Comparison of ENCODE assay signal across 10 cellular contexts in genomic region chr14:36662258-36662542, GRCh38. TPM values are rescaled to one million over a fixed set of nuclear protein-coding genes. Genes with fewer than 3 reads are reported as not detected.
DNase-seq lines count a peak whose midpoint lies in the region; ATAC-seq and TF ChIP-seq lines count a peak whose summit lies in the region.
"Had no signal": no experiment of that assay in that cellular context is flagged by ENCODE, and none has a peak within 500 bp of the region (broad histone marks: within the 10 kb centered on the region; RNA-seq: fewer than 3 reads in every experiment).

No MANE protein-coding gene starts in this region.

- CTCF ChIA-PET in WTC11 (lab: Charles Lee), result interaction anchor here (0.7 to 3.3 kb wide), 10 partner anchors 12 to 488 kb away, joined by 3 to 21 read pairs (median 7); no protein-coding TSS in a partner anchor

- no peaks in the 10 kb centered on the region for H3K36me3 Mint-ChIP-seq in WTC11
- H3K36me3 Mint-ChIP-seq in stimulated activated effector memory CD8-positive, alpha-beta T cell treated with anti-CD3 and anti-CD28 coated beads, Interleukin-12 subunit alpha, Interleukin-12 subunit beta, amount 100 ng/mL, for 72 hours, result peaks cover 13% of the 10 kb centered on the region

- H3K4me3 Mint-ChIP-seq in WTC11, result peak overlapping the region; percentile 76
- peak overlapping the region; percentile 45 for H3K4me3 Mint-ChIP-seq in stimulated activated effector memory CD8-positive, alpha-beta T cell treated with anti-CD3 and anti-CD28 coated beads, Interleukin-12 subunit alpha, Interleukin-12 subunit beta, amount 100 ng/mL, for 72 hours

- H3K27me3 Mint-ChIP-seq in WTC11 (ENCODE audit: low read depth), result peaks cover 100% of the 10 kb centered on the region

- ATAC-seq in WTC11 (no peak), GM21529 (IDR thresholded peaks at IDR 0.05; ENCODE audit: unreplicated experiment) (no peak), GM18520 (IDR thresholded peaks at IDR 0.05; ENCODE audit: unreplicated experiment) (no peak)
- ATAC-seq in stimulated activated effector memory CD8-positive, alpha-beta T cell treated with anti-CD3 and anti-CD28 coated beads, Interleukin-12 subunit alpha, Interleukin-12 subunit beta, amount 100 ng/mL, for 72 hours, result no peak

- H3K4me1 Mint-ChIP-seq in WTC11, result peaks cover 52% of the 10 kb centered on the region
- peaks cover 28% of the 10 kb centered on the region for H3K4me1 Mint-ChIP-seq in stimulated activated effector memory CD8-positive, alpha-beta T cell treated with anti-CD3 and anti-CD28 coated beads, Interleukin-12 subunit alpha, Interleukin-12 subunit beta, amount 100 ng/mL, for 72 hours

- H3K27ac Mint-ChIP-seq in WTC11, result no peak overlapping the region
- H3K27ac Mint-ChIP-seq in stimulated activated effector memory CD8-positive, alpha-beta T cell treated with anti-CD3 and anti-CD28 coated beads, Interleukin-12 subunit alpha, Interleukin-12 subunit beta, amount 100 ng/mL, for 72 hours, result no peak overlapping the region

- H3K4me3 ChIP-seq in iPS-15b (ENCODE audit: low read depth, low read length), result peak overlapping the region; percentile 60

- H3K9me3 ChIP-seq in iPS-15b (ENCODE audit: control insufficient read depth, insufficient read depth, low read length), result no peaks in the 10 kb centered on the region

- no peak for TF ChIP-seq CTCF in WTC11 (IDR thresholded peaks at IDR 0.05)

- H3K9ac ChIP-seq in iPS-15b (ENCODE audit: low read depth, low read length), result no peak overlapping the region

- H3K36me3 ChIP-seq in iPS-15b (ENCODE audit: control insufficient read depth, insufficient read depth, low read length), result no peaks in the 10 kb centered on the region

- peak; percentile 71 for DNase-seq in NCI-H2107 treated with DMSO at 0.1 percent for 48 hours (lab: John Stamatoyannopoulos, UW; ENCODE audit: unreplicated experiment)
- DNase-seq in NCI-H2107 (lab: John Stamatoyannopoulos, UW), result no peak
- no peak for DNase-seq in WTC11 (ENCODE audit: low spot score)
- no peak for DNase-seq in stimulated activated effector memory CD8-positive, alpha-beta T cell treated with anti-CD3 and anti-CD28 coated beads, Interleukin-12 subunit alpha, Interleukin-12 subunit beta, amount 100 ng/mL, for 72 hours (ENCODE audit: low spot score in 2 of 2)
- DNase-seq in SW480 (ENCODE audit: low spot score), result no peak
- DNase-seq: 8988T; activated CD4-positive, CD25-positive, alpha-beta regulatory T cell treated with anti-CD3 and anti-CD28 coated beads, Interleukin-2, amount 50 U/mL, for 72 hours had no signal

- POLR2A ChIA-PET in WTC11 (lab: Charles Lee), result no interaction called here

- H3K27me3 ChIP-seq in iPS-15b (ENCODE audit: control insufficient read depth, insufficient read depth, low read length), result peaks cover 95% of the 10 kb centered on the region

- H3K9me3 Mint-ChIP-seq in WTC11, result no peaks in the 10 kb centered on the region
- no peaks in the 10 kb centered on the region for H3K9me3 Mint-ChIP-seq in stimulated activated effector memory CD8-positive, alpha-beta T cell treated with anti-CD3 and anti-CD28 coated beads, Interleukin-12 subunit alpha, Interleukin-12 subunit beta, amount 100 ng/mL, for 72 hours

- H3K4me1 ChIP-seq in iPS-15b (ENCODE audit: control insufficient read depth, insufficient read depth, low read length), result peaks cover 2% of the 10 kb centered on the region

TF ChIP-seq in WTC11, 78 proteins besides CTCF, POLR2A, EP300 and RAD21 (continues in another document):
- no peak for TF ChIP-seq ZNF121 (CRISPR knock-in tag; IDR thresholded peaks at IDR 0.05)
- TF ChIP-seq NFATC4 (CRISPR knock-in tag; IDR thresholded peaks at IDR 0.05), result no peak
- TF ChIP-seq MXD4 (CRISPR knock-in tag; IDR thresholded peaks at IDR 0.05; ENCODE audit: borderline replicate concordance), result no peak
- no peak for TF ChIP-seq USF1 (CRISPR knock-in tag; IDR thresholded peaks at IDR 0.05)
- TF ChIP-seq IRF1 (CRISPR knock-in tag; IDR thresholded peaks at IDR 0.05), result no peak
- TF ChIP-seq HMGA2 (CRISPR knock-in tag; IDR thresholded peaks at IDR 0.05), result no peak
- TF ChIP-seq ZNF396 (CRISPR knock-in tag; IDR thresholded peaks at IDR 0.05; ENCODE audit: borderline replicate concordance), result no peak
- no peak for TF ChIP-seq ETV6 (CRISPR knock-in tag; IDR thresholded peaks at IDR 0.05)
- no peak for TF ChIP-seq STAT6 (CRISPR knock-in tag; conservative IDR thresholded peaks at IDR 0.05; ENCODE audit: low read depth)
- TF ChIP-seq RORB (CRISPR knock-in tag; IDR thresholded peaks at IDR 0.05), result no peak
- TF ChIP-seq MLX (CRISPR knock-in tag; IDR thresholded peaks at IDR 0.05), result no peak
- no peak for TF ChIP-seq OVOL2 (CRISPR knock-in tag; IDR thresholded peaks at IDR 0.05; ENCODE audit: borderline replicate concordance)
- no peak for TF ChIP-seq CBFB (CRISPR knock-in tag; IDR thresholded peaks at IDR 0.05; ENCODE audit: low read depth)
- TF ChIP-seq ZNF423 (CRISPR knock-in tag; IDR thresholded peaks at IDR 0.05), result no peak
- no peak for TF ChIP-seq SMAD4 (CRISPR knock-in tag; IDR thresholded peaks at IDR 0.05)
- TF ChIP-seq ZNF512 (CRISPR knock-in tag; IDR thresholded peaks at IDR 0.05; ENCODE audit: borderline replicate concordance), result no peak
- no peak for TF ChIP-seq ZNF425 (CRISPR knock-in tag; conservative IDR thresholded peaks at IDR 0.05)
- no peak for TF ChIP-seq FOXK1 (CRISPR knock-in tag; IDR thresholded peaks at IDR 0.05)

RNA-seq across cellular contexts. Expression of gene PAX9, which starts 0.5 kb away (rescaled TPM):
- not detected in 3 replicates for total RNA-seq in WTC11 (2021)
